In the genomic region with DNA sequence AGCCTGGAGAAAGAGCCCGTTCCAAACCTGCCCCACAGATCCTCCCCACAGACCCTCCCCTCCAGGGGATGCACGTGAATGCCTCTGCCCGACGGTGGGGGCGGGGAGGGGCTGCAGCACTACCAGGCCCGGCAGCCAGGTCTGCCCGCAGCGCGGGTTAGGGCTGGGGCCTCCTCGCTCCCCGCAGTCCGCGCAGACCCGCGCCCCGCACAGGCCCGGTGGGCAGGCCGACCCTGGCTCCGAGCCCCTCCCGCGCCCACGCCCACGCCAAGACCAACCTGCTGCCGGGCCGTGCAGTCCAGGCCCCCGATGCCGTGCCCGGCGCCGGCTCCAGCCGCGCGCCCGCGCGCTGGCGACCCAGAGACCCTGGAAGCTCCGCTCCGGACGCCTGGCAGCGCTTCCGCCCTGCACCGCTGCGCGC, we compare ENCODE assay signal across 8 cellular contexts. TPM values are rescaled to one million over a fixed set of nuclear protein-coding genes. Genes with fewer than 3 reads are reported as not detected.
A peak's percentile ranks its signal among the peaks of the same experiment; 100 is the strongest.
DNase-seq lines count a peak whose midpoint lies in the region; ATAC-seq and FAIRE-seq lines count a peak whose summit lies in the region.

A gene with protein sequence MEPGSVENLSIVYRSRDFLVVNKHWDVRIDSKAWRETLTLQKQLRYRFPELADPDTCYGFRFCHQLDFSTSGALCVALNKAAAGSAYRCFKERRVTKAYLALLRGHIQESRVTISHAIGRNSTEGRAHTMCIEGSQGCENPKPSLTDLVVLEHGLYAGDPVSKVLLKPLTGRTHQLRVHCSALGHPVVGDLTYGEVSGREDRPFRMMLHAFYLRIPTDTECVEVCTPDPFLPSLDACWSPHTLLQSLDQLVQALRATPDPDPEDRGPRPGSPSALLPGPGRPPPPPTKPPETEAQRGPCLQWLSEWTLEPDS (minus strand): TSS at position 404 of the 421 bp plus-strand sequence. CDS start 644 bp downstream, outside the sequence.

- H3K27ac ChIP-seq in iPS DF 6.9 (ENCODE audit: low read length), result no peak within 1 kb of the TSS
- peak within 1 kb of the TSS; percentile 27 to 55 for H3K27ac ChIP-seq in small intestine (ENCODE audit: low read depth in 1 of 2, low read length in 1 of 2)

- CTCF ChIA-PET in activated CD4-positive, alpha-beta memory T cell treated with anti-CD3 and anti-CD28 coated beads, Interleukin-2, amount 10 ng/mL, durations not matched to agents 7 days and 5 days (lab: Charles Lee), result interaction anchor here (0.6 to 1.9 kb wide), 4 partner anchors 19 to 134 kb away, joined by 5 to 19 read pairs (median 6); no protein-coding TSS in a partner anchor

- peaks cover 39% of the 10 kb centered on the region for H3K36me3 ChIP-seq in iPS DF 6.9 (ENCODE audit: control insufficient read depth, insufficient read depth, low read length)
- H3K36me3 ChIP-seq in small intestine (ENCODE audit: control insufficient read depth in 2 of 2, insufficient read depth in 2 of 2, low read length in 2 of 2), result no peaks in the 10 kb centered on the region

- FAIRE-seq in small intestine (lab: Jason Lieb, UNC), result no peak

- H3K27me3 Mint-ChIP-seq in activated CD4-positive, alpha-beta memory T cell treated with anti-CD3 and anti-CD28 coated beads, Interleukin-2, amount 10 ng/mL, durations not matched to agents 7 days and 5 days, result no peaks in the 10 kb centered on the region

- no peaks in the 10 kb centered on the region for H3K9me3 Mint-ChIP-seq in activated CD4-positive, alpha-beta memory T cell treated with anti-CD3 and anti-CD28 coated beads, Interleukin-2, amount 10 ng/mL, durations not matched to agents 7 days and 5 days

- H3K4me1 Mint-ChIP-seq in activated CD4-positive, alpha-beta memory T cell treated with anti-CD3 and anti-CD28 coated beads, Interleukin-2, amount 10 ng/mL, durations not matched to agents 7 days and 5 days, result peaks cover 18% of the 10 kb centered on the region

- POLR2A ChIA-PET in activated CD4-positive, alpha-beta memory T cell treated with anti-CD3 and anti-CD28 coated beads, Interleukin-2, amount 10 ng/mL, durations not matched to agents 7 days and 5 days (lab: Charles Lee), result interaction anchor here (0.6 to 1.6 kb wide), 14 partner anchors 16 to 632 kb away, joined by 3 to 9 read pairs (median 4); partner anchors contain the start of genes CIAO3, METRN, UQCC4 and WDR24

- H3K36me3 Mint-ChIP-seq in activated CD4-positive, alpha-beta memory T cell treated with anti-CD3 and anti-CD28 coated beads, Interleukin-2, amount 10 ng/mL, durations not matched to agents 7 days and 5 days (ENCODE audit: low read depth), result peaks cover 16% of the 10 kb centered on the region

- H3K27me3 ChIP-seq in iPS DF 6.9 (ENCODE audit: control insufficient read depth, insufficient read depth, low read length), result no peaks in the 10 kb centered on the region
- H3K27me3 ChIP-seq in small intestine (ENCODE audit: control insufficient read depth in 2 of 2, insufficient read depth in 2 of 2, low read length in 2 of 2), result no peaks in the 10 kb centered on the region

- no CpG with 5 or more reads among the region's 45 CpGs for WGBS in iPS DF 6.9 (ENCODE audit: insufficient coverage, insufficient read length)
- 0 to 1% (median 0%) methylated on average over 28 to 45 of the region's 45 CpGs for WGBS in small intestine, 3 donors

- H3K9me3 ChIP-seq in iPS DF 6.9 (ENCODE audit: control insufficient read depth, insufficient read depth, low read length), result no peaks in the 10 kb centered on the region
- no peaks in the 10 kb centered on the region for H3K9me3 ChIP-seq in small intestine (ENCODE audit: control insufficient read depth, low read depth)

- H3K27ac Mint-ChIP-seq in activated CD4-positive, alpha-beta memory T cell treated with anti-CD3 and anti-CD28 coated beads, Interleukin-2, amount 10 ng/mL, durations not matched to agents 7 days and 5 days, result peak within 1 kb of the TSS; percentile 65

- H3K4me3 ChIP-seq in iPS DF 6.9 (ENCODE audit: low read length) (peak within 1 kb of the TSS; percentile 100), small intestine (ENCODE audit: low read depth in 1 of 2, low read length in 2 of 2) (peak within 1 kb of the TSS; percentile 74 to 78)

- no peaks in the 10 kb centered on the region; the same call in 1 of the 2 replicates for H3K4me1 ChIP-seq in iPS DF 6.9 (ENCODE audit: control insufficient read depth, insufficient read depth, low read length)
- H3K4me1 ChIP-seq in small intestine (ENCODE audit: control insufficient read depth in 2 of 2, insufficient read depth in 1 of 2, low read depth in 1 of 2, low read length in 1 of 2), result no peaks in the 10 kb centered on the region

- DNase-seq in activated CD4-positive, alpha-beta memory T cell treated with anti-CD3 and anti-CD28 coated beads, Interleukin-2, amount 10 ng/mL, durations not matched to agents 7 days and 5 days, result no peak
- DNase-seq in iPS DF 6.9 (ENCODE audit: low read depth, low spot score) (no peak), small intestine (no peak), NCI-H1436 (lab: John Stamatoyannopoulos, UW) (no peak), NCI-H526 (lab: John Stamatoyannopoulos, UW) (no peak), cerebellar nuclear complex (lab: John Stamatoyannopoulos, UW) (no peak)

- peak within 1 kb of the TSS; percentile 84 for H3K4me3 Mint-ChIP-seq in activated CD4-positive, alpha-beta memory T cell treated with anti-CD3 and anti-CD28 coated beads, Interleukin-2, amount 10 ng/mL, durations not matched to agents 7 days and 5 days

- ATAC-seq in GM18873 (IDR thresholded peaks at IDR 0.05; ENCODE audit: low FRiP score, unreplicated experiment) (peak; percentile 13), HG03064 (IDR thresholded peaks at IDR 0.05; ENCODE audit: low read depth, unreplicated experiment) (peak; percentile 14)

RNA-seq across cellular contexts. Expression of the gene that starts here (rescaled TPM):
- 10 to 100 TPM; 22.2 to 22.3 TPM for total RNA-seq in activated CD4-positive, alpha-beta memory T cell treated with anti-CD3 and anti-CD28 coated beads, Interleukin-2, amount 10 ng/mL, durations not matched to agents 7 days and 5 days
- 10 to 100 TPM; 20.8 to 26.2 (median 22.4) TPM for polyA plus RNA-seq in small intestine
